Comparison of ENCODE assay signal across 8 cellular contexts in the genomic region with DNA sequence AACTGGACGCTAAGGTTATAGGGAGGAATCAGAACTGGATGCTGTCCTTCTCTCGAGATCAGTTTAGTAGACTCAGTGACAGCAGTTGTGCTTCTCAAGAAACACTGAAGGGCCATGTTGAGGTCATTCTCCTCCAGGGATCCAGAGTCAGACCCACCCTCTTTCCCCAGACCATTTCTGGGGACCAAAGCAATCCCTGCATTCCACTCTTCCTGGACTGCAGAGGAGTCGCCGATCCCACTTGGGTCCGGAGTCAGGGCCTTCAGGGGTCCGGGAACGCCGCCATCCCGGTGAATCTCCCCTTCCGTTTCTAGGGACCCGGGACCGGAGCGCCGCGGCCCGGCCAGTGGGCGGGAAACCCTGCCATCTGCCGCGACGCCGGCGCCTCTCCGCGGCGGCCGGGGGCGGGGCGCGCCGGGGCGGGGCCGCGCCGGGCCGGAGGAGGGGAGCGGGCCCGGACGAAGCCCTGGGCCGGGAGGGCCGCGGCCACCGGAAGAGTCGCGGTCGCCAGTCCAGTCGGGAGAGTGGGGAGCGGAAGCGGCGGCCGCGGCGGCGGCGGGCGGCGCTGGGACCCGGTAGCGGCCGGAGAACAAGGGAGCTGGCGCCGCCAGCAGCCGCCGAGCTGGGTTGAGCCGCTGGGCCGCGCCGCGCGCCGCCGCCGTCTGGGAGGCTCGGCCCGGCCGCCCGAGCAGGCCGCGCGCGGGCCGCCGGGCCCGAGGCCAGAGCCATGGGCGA. TPM values are rescaled to one million over a fixed set of nuclear protein-coding genes. Genes with fewer than 3 reads are reported as not detected.
DNase-seq lines count a peak whose midpoint lies in the region; ATAC-seq and TF ChIP-seq lines count a peak whose summit lies in the region.

Gene DVL3, plus strand, starts transcription at position 469 of the 735 bp plus-strand sequence. Its CDS starts 259 bp downstream, at position 728.

- H3K36me3 Mint-ChIP-seq in activated naive CD8-positive, alpha-beta T cell treated with anti-CD3 and anti-CD28 coated beads, Interleukin-2, amount 50 U/mL, for 24 hours (ENCODE audit: low read depth), result peaks cover 3% of the 10 kb centered on the region

- no peaks in the 10 kb centered on the region for H3K9me3 ChIP-seq in HUES6 (ENCODE audit: control insufficient read depth, insufficient read depth, low read depth, low read length)

- 0 out of 2 replicates have a peak, but pooled peaks cover 3% of the 10 kb centered on the region for H3K36me3 ChIP-seq in HUES6 (ENCODE audit: control insufficient read depth, insufficient read depth, low read length)

- intact Hi-C loops in Right ventricle myocardium superior (cut with DNase I), result no loop called here

- H3K27me3 Mint-ChIP-seq in activated naive CD8-positive, alpha-beta T cell treated with anti-CD3 and anti-CD28 coated beads, Interleukin-2, amount 50 U/mL, for 24 hours, result no peaks in the 10 kb centered on the region

- H3K27ac ChIP-seq in HUES6 (ENCODE audit: low read depth, low read length) (peak within 1 kb of the TSS; percentile 89), RWPE1 (peak within 1 kb of the TSS; percentile 95)

- H3K4me1 ChIP-seq in HUES6 (ENCODE audit: control insufficient read depth, insufficient read depth, low read length), result peaks cover 11% of the 10 kb centered on the region; the same call in 1 of the 2 replicates

- H3K4me3 Mint-ChIP-seq in activated naive CD8-positive, alpha-beta T cell treated with anti-CD3 and anti-CD28 coated beads, Interleukin-2, amount 50 U/mL, for 24 hours, result peak within 1 kb of the TSS; percentile 96

- no peak for TF ChIP-seq CTCF in RWPE1 (conservative IDR thresholded peaks at IDR 0.05; ENCODE audit: low read depth)
- TF ChIP-seq CTCF in omental fat pad (IDR thresholded peaks at IDR 0.05), result no peak

- peak; percentile 78 for DNase-seq in Daoy (ENCODE audit: low read depth)
- peak; percentile 60 for DNase-seq in RWPE1 (ENCODE audit: low spot score)
- peak; percentile 58 for DNase-seq in activated naive CD8-positive, alpha-beta T cell treated with anti-CD3 and anti-CD28 coated beads, Interleukin-2, amount 50 U/mL, for 24 hours
- DNase-seq in Right ventricle myocardium superior, result peak; percentile 88
- DNase-seq in omental fat pad (ENCODE audit: low spot score), result no peak
- DNase-seq in middle frontal gyrus (ENCODE audit: extremely low spot score, low spot score), result no peak

- H3K27me3 ChIP-seq in HUES6 (ENCODE audit: control insufficient read depth, insufficient read depth, low read length), result no peaks in the 10 kb centered on the region

- peak within 1 kb of the TSS; percentile 95 for H3K9ac ChIP-seq in HUES6 (ENCODE audit: low read length)

- peak within 1 kb of the TSS; percentile 82 for H3K27ac Mint-ChIP-seq in activated naive CD8-positive, alpha-beta T cell treated with anti-CD3 and anti-CD28 coated beads, Interleukin-2, amount 50 U/mL, for 24 hours

- CTCF ChIA-PET in RWPE1 (lab: Yijun Ruan, JAX), result interaction anchor here (0.6 kb wide), 1 partner anchor 153 kb away, joined by 3 read pairs; no protein-coding TSS in a partner anchor

- H3K9me3 Mint-ChIP-seq in activated naive CD8-positive, alpha-beta T cell treated with anti-CD3 and anti-CD28 coated beads, Interleukin-2, amount 50 U/mL, for 24 hours, result no peaks in the 10 kb centered on the region

- ATAC-seq in GM21447 (IDR thresholded peaks at IDR 0.05; ENCODE audit: unreplicated experiment) (peak; percentile 63), Right ventricle myocardium superior (ENCODE audit: poor library complexity) (peak; percentile 85), omental fat pad (ENCODE audit: low FRiP score) (peak; percentile 75)
- ATAC-seq in activated naive CD8-positive, alpha-beta T cell treated with anti-CD3 and anti-CD28 coated beads, Interleukin-2, amount 50 U/mL, for 24 hours, result peak; percentile 63

- peaks cover 25% of the 10 kb centered on the region for H3K4me1 Mint-ChIP-seq in activated naive CD8-positive, alpha-beta T cell treated with anti-CD3 and anti-CD28 coated beads, Interleukin-2, amount 50 U/mL, for 24 hours

- H3K4me3 ChIP-seq in HUES6 (ENCODE audit: low read depth, low read length), result peak within 1 kb of the TSS; percentile 100

- POLR2A ChIA-PET in RWPE1 (lab: Yijun Ruan, JAX; ENCODE audit: low non-redundant PET), result no interaction called here

RNA-seq across cellular contexts. Expression of gene DVL3, which starts in this region (rescaled TPM):
- 28.1 and 28.3 TPM in 2 replicates for total RNA-seq in Daoy (2014; rRNA removed; shearing (Covaris generic))
- 60.6 TPM for total RNA-seq in Right ventricle myocardium superior
- 10 to 100 TPM; 34.9 to 46.0 (median 43.2) TPM for total RNA-seq in omental fat pad

Comparison
In these comparisons a context has a peak if more than half of its experiments do, and no peak if none do; other contexts are left out.
1. DNase-seq: peak in Daoy (single experiment), RWPE1 (single experiment), activated naive CD8-positive, alpha-beta T cell treated with anti-CD3 and anti-CD28 coated beads, Interleukin-2, amount 50 U/mL, for 24 hours (single experiment) and Right ventricle myocardium superior (single experiment); none in omental fat pad (single experiment) and middle frontal gyrus (single experiment).
2. Peak in every context shown above with its lines, with median percentiles within 50 percentile points of each other: ATAC-seq.